Comparison of ENCODE assay signal across 9 cellular contexts in genomic region chr5:157267025-157267424, GRCh38. TPM values are rescaled to one million over a fixed set of nuclear protein-coding genes. Genes with fewer than 3 reads are reported as not detected.
DNase-seq lines count a peak whose midpoint lies in the region; ATAC-seq and TF ChIP-seq lines count a peak whose summit lies in the region.
"Had no signal": no experiment of that assay in that cellular context is flagged by ENCODE, and none has a peak within 500 bp of the region (broad histone marks: within the 10 kb centered on the region; RNA-seq: fewer than 3 reads in every experiment).

No MANE protein-coding gene starts in this region.

- H3K27ac ChIP-seq in DOHH2 (ENCODE audit: low read depth, low read length) (peak overlapping the region; percentile 98), testis (no peak overlapping the region)

- H3F3A ChIP-seq in DOHH2 (ENCODE audit: control insufficient read depth, insufficient read depth): peaks cover 23% of the 10 kb centered on the region

- no peaks in the 10 kb centered on the region for H3K9me2 ChIP-seq in DOHH2 (replicated peaks; ENCODE audit: control insufficient read depth, low read length)

- no peaks in the 10 kb centered on the region for H3K9me3 ChIP-seq in DOHH2 (ENCODE audit: control insufficient read depth, insufficient read depth, low read length)
- no peaks in the 10 kb centered on the region for H3K9me3 ChIP-seq in NT2/D1 (ENCODE audit: insufficient read depth, low read length)
- H3K9me3 ChIP-seq in neuron (ENCODE audit: low read length): no peaks in the 10 kb centered on the region
- no peaks in the 10 kb centered on the region for H3K9me3 ChIP-seq in testis

- peak overlapping the region; percentile 93 for H3K4me3 ChIP-seq in DOHH2 (ENCODE audit: low read length)
- H3K4me3 ChIP-seq in NT2/D1 (ENCODE audit: insufficient read length, low read depth): no peak overlapping the region
- H3K4me3 ChIP-seq in epithelial cell of esophagus (ENCODE audit: low read length): peak overlapping the region; percentile 43
- H3K4me3 ChIP-seq in neuron (ENCODE audit: low read length): peak overlapping the region; percentile 67
- H3K4me3 ChIP-seq in testis: no peak overlapping the region

- DNase-seq in NT2/D1 (ENCODE audit: low read depth, low spot score) (no peak), epithelial cell of esophagus (ENCODE audit: low read depth) (no peak), epidermal melanocyte (ENCODE audit: insufficient read length, low spot score) (no peak), KG1 (lab: John Stamatoyannopoulos, UW) (no peak), testis (no peak)
- DNase-seq: amniotic stem cell had no signal

- H3K36me3 ChIP-seq in DOHH2 (ENCODE audit: control insufficient read depth, low read length) (peaks cover 53% of the 10 kb centered on the region), NT2/D1 (ENCODE audit: insufficient read depth, insufficient read length, low read length) (no peaks in the 10 kb centered on the region), neuron (ENCODE audit: insufficient read depth, low read length) (peaks cover 11% of the 10 kb centered on the region), testis (ENCODE audit: low read depth, missing control alignments) (no peaks in the 10 kb centered on the region)

- no peak for TF ChIP-seq POLR2A in testis (IDR thresholded peaks at IDR 0.05)

- H2AFZ ChIP-seq in neuron (ENCODE audit: low read depth, low read length): no peak overlapping the region

- no peaks in the 10 kb centered on the region for H3K27me3 ChIP-seq in DOHH2 (ENCODE audit: control insufficient read depth, low read length)
- peaks cover 41% of the 10 kb centered on the region for H3K27me3 ChIP-seq in NT2/D1 (ENCODE audit: insufficient read depth, insufficient read length)
- H3K27me3 ChIP-seq in neuron (ENCODE audit: insufficient read depth, low read length): no peaks in the 10 kb centered on the region
- H3K27me3 ChIP-seq in testis: no peaks in the 10 kb centered on the region

- TF ChIP-seq CTCF in DOHH2 (IDR thresholded peaks at IDR 0.05; ENCODE audit: low read depth, low read length, poor library complexity, severe bottlenecking) (no peak), epithelial cell of esophagus (IDR thresholded peaks at IDR 0.05; ENCODE audit: insufficient read depth, low read depth, low read length, missing control alignments) (no peak), testis (IDR thresholded peaks at IDR 0.05) (no peak)

- no peaks in the 10 kb centered on the region for H4K20me1 ChIP-seq in DOHH2 (ENCODE audit: control insufficient read depth, insufficient read depth, low read depth, low read length)

- H3K4me2 ChIP-seq in DOHH2 (ENCODE audit: low read length): peak overlapping the region; percentile 99

- H3K4me1 ChIP-seq in DOHH2 (ENCODE audit: control insufficient read depth, low read length) (peaks cover 80% of the 10 kb centered on the region), NT2/D1 (ENCODE audit: insufficient read depth, insufficient read length) (peaks cover 3% of the 10 kb centered on the region), neuron (ENCODE audit: insufficient read depth, low read length) (peaks cover 28% of the 10 kb centered on the region), testis (no peaks in the 10 kb centered on the region)

- H3K9ac ChIP-seq in NT2/D1 (ENCODE audit: insufficient read length, low read depth): peak overlapping the region; percentile 8

- intact Hi-C loops in testis (cut with DNase I; ENCODE audit: low total_unique reads): no loop called here

- peaks cover 62% of the 10 kb centered on the region for H3K79me2 ChIP-seq in DOHH2 (ENCODE audit: control insufficient read depth, low read length)

- ATAC-seq in GM21447 (IDR thresholded peaks at IDR 0.05; ENCODE audit: unreplicated experiment): no peak

- WGBS in testis, 2 donors: 25 to 70% methylated on average over 1 to 3 of the region's 3 CpGs

RNA-seq across cellular contexts. Expression of gene CYFIP2, which starts 1.1 kb away (rescaled TPM):
- total RNA-seq in testis: 10 to 100 TPM; 32.1 to 41.4 TPM
- polyA plus RNA-seq in testis (ENCODE audit: insufficient read depth, low read depth, low replicate concordance): 21.7 TPM

Comparison
In these comparisons a context has a peak if more than half of its experiments do, and no peak if none do; other contexts are left out.
1. H3K4me3 ChIP-seq: peak in DOHH2 (single experiment), epithelial cell of esophagus (single experiment) and neuron (single experiment); none in NT2/D1 (single experiment) and testis (0 of 2).